Comparison of ENCODE assay signal across 23 cellular contexts in the genomic region with DNA sequence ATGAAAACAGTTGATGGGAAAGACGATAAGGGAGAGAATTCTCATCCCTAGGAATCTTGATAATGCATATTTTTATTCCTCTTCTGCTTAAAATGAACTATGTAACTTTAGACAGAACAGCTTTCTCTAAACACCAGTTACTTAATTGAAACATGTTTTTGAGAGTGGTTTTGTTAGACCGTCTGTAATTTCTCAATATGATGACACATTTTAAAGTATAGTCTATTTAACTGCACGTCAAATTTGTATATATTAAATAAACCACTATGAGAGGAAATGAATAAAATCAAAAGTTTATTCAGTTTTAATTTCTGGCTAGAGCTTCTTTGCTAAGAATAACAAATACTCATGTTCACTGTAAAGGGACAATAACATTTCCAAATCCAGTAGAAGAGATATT.
"Had no signal": no experiment of that assay in that cellular context is flagged by ENCODE, and none has a peak within 500 bp of the region (broad histone marks: within the 10 kb centered on the region; RNA-seq: fewer than 3 reads in every experiment).

No MANE protein-coding gene starts in this region.

- ATAC-seq: natural killer cell; pancreas; right cardiac atrium; sciatic nerve; stimulated activated naive B cell treated with anti-CD40 and anti-IgM and Interleukin-4, amounts not matched to agents 10 μg/mL and 1 μg/mL and 100 μg/mL, for 72 hours; stimulated activated naive CD8-positive, alpha-beta T cell treated with anti-CD3 and anti-CD28 coated beads, Interleukin-15, Interleukin-2, amounts not matched to agents 100 U/mL and 50 U/mL, for 24 hours had no signal

- DNase-seq: islet precursor cell; left ventricle myocardium inferior; mesendoderm; naive B cell; natural killer cell; nephron progenitor cell; nucleus accumbens; pancreas; posterior cingulate gyrus; retina; right cardiac atrium; stimulated activated CD4-positive, alpha-beta T cell treated with anti-CD3 and anti-CD28 coated beads, Interleukin-12 subunit alpha, Interleukin-12 subunit beta, amount 100 ng/mL, for 4 hours; stimulated activated CD4-positive, alpha-beta T cell treated with anti-CD3 and anti-CD28 coated beads, Interleukin-15, amount 100 ng/mL, for 24 hours; stimulated activated CD4-positive, alpha-beta T cell treated with anti-CD3 and anti-CD28 coated beads, Interleukin-2, amount 100 ng/mL, for 24 hours; stimulated activated CD4-positive, alpha-beta T cell treated with anti-CD3 and anti-CD28 coated beads, Interleukin-4, amount 100 ng/mL, for 1 hour; stimulated activated naive B cell treated with anti-CD40 and anti-IgM and Interleukin-4, amounts not matched to agents 10 μg/mL and 1 μg/mL and 100 μg/mL, for 72 hours; stimulated activated naive CD8-positive, alpha-beta T cell treated with anti-CD3 and anti-CD28 coated beads, Interleukin-15, Interleukin-2, amounts not matched to agents 100 U/mL and 50 U/mL, for 24 hours; stomach; testis; thyroid gland; transverse colon; upper lobe of left lung had no signal
